ENCODE assay signal across 20 cellular contexts in the genomic region with DNA sequence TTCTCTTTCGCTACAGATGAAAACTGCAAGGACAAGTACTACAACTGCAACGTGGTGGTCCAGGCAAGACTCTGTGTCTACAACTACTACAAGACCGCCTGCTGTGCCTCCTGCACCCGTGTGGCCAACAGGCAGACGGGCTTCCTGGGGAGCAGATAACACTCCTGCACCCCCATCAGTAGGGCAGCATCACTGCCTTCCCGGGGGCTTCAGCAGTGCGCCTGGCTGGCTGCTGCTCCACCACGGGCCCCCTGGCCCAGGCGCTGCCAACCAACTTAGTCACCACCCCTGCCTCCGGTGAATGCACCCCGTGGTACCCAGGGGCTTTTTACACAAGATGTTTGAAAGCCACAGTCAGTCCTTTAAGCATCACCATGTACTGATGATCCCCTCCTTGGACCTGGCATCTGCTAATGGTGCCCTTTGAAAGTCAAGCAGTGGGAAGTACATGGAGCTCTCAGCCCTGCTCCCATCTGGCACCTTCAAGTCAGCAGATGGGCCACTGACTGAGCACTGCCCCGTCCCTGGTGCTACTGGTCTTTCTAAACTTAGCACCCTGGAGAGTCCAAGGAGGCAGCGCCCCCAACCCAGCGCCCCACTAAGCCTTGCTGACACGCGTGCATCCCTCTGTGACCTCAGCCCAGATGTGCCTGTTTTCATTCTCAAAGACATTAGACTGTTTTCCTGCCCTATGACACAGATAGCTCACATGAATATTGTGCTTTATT. TPM values are rescaled to one million over a fixed set of nuclear protein-coding genes. Genes with fewer than 3 reads are reported as not detected.
DNase-seq lines count a peak whose midpoint lies in the region; ATAC-seq and TF ChIP-seq lines count a peak whose summit lies in the region.
"Had no signal": no experiment of that assay in that cellular context is flagged by ENCODE, and none has a peak within 500 bp of the region (broad histone marks: within the 10 kb centered on the region; RNA-seq: fewer than 3 reads in every experiment).

No MANE protein-coding gene starts in this region.

- H4K91ac ChIP-seq in mesenchymal stem cell (ENCODE audit: low read length), result peak overlapping the region; percentile 28

- H3K9me3 ChIP-seq in mesenchymal stem cell (ENCODE audit: control insufficient read depth, low read length) (no peaks in the 10 kb centered on the region), upper lobe of right lung (no peaks in the 10 kb centered on the region)
- H3K9me3 ChIP-seq in naive thymus-derived CD4-positive, alpha-beta T cell (ENCODE audit: control insufficient read depth in 2 of 3, low read length in 3 of 3), result no peaks in the 10 kb centered on the region
- H3K9me3 ChIP-seq: BLaER1 treated with 17β-estradiol and CSF1 and Interleukin-3, amounts not matched to agents 10 nM and 100 nM had no signal

- no peak overlapping the region for H2BK12ac ChIP-seq in mesenchymal stem cell (ENCODE audit: low read length in 2 of 2)

- H3K27ac Mint-ChIP-seq in natural killer cell treated with Interleukin-12 subunit alpha and Interleukin-12 subunit beta and Interleukin-15 and Interleukin-18, amount 100 ng/mL, for 72 hours, result no peak overlapping the region
- H3K27ac Mint-ChIP-seq in natural killer cell, result no peak overlapping the region
- no peak overlapping the region for H3K27ac Mint-ChIP-seq in naive thymus-derived CD4-positive, alpha-beta T cell
- H3K27ac Mint-ChIP-seq: CD8-positive, alpha-beta T cell had no signal

- peak overlapping the region; percentile 12 for H4K8ac ChIP-seq in mesenchymal stem cell (ENCODE audit: low read length)

- peak overlapping the region; percentile 36 for H2AK5ac ChIP-seq in mesenchymal stem cell (ENCODE audit: low read length, severe bottlenecking)

- no peaks in the 10 kb centered on the region for H3K27me3 ChIP-seq in mesenchymal stem cell (ENCODE audit: control insufficient read depth in 1 of 2, insufficient read depth in 1 of 2, low read length in 2 of 2)
- H3K27me3 ChIP-seq in upper lobe of right lung, result no peaks in the 10 kb centered on the region
- H3K27me3 ChIP-seq in naive thymus-derived CD4-positive, alpha-beta T cell (ENCODE audit: control insufficient read depth in 2 of 2, insufficient read depth in 2 of 2, low read length in 2 of 2), result no peaks in the 10 kb centered on the region
- H3K27me3 ChIP-seq: BLaER1 treated with 17β-estradiol and CSF1 and Interleukin-3, amounts not matched to agents 10 nM and 100 nM had no signal

- peaks cover 19% of the 10 kb centered on the region for H3K4me1 ChIP-seq in mesenchymal stem cell (ENCODE audit: control insufficient read depth, insufficient read depth, low read depth, low read length)
- peaks cover 7% of the 10 kb centered on the region for H3K4me1 ChIP-seq in upper lobe of right lung
- H3K4me1 ChIP-seq in naive thymus-derived CD4-positive, alpha-beta T cell (ENCODE audit: control insufficient read depth in 2 of 2, insufficient read depth in 2 of 2, low read length in 2 of 2), result no peaks in the 10 kb centered on the region

- TF ChIP-seq CTCF in natural killer cell (IDR thresholded peaks at IDR 0.05) (no peak), upper lobe of right lung (IDR thresholded peaks at IDR 0.05) (no peak)

- no peak overlapping the region for H3K4me3 Mint-ChIP-seq in natural killer cell treated with Interleukin-12 subunit alpha and Interleukin-12 subunit beta and Interleukin-15 and Interleukin-18, amount 100 ng/mL, for 72 hours
- no peak overlapping the region for H3K4me3 Mint-ChIP-seq in natural killer cell
- no peak overlapping the region for H3K4me3 Mint-ChIP-seq in naive thymus-derived CD4-positive, alpha-beta T cell
- H3K4me3 Mint-ChIP-seq: CD8-positive, alpha-beta T cell had no signal

- H3K79me1 ChIP-seq in mesenchymal stem cell (replicated peaks; ENCODE audit: low read length, poor library complexity, severe bottlenecking), result peaks cover 3% of the 10 kb centered on the region

- H2BK15ac ChIP-seq in mesenchymal stem cell (ENCODE audit: low read depth, poor library complexity, severe bottlenecking), result no peak overlapping the region

- H2BK5ac ChIP-seq in mesenchymal stem cell (ENCODE audit: low read depth, low read length, poor library complexity, severe bottlenecking), result no peak overlapping the region

- no peak overlapping the region for H2BK120ac ChIP-seq in mesenchymal stem cell (ENCODE audit: low read depth, low read length)

- CTCF ChIA-PET in naive thymus-derived CD4-positive, alpha-beta T cell (lab: Charles Lee), result interaction anchor here (2.9 kb wide), 1 partner anchor 379 kb away, joined by 9 read pairs; no protein-coding TSS in a partner anchor

- no peak overlapping the region for H3K4me2 ChIP-seq in mesenchymal stem cell (ENCODE audit: low read length, poor library complexity, severe bottlenecking)
- H3K4me2 ChIP-seq: BLaER1 treated with 17β-estradiol and CSF1 and Interleukin-3, amounts not matched to agents 10 nM and 100 nM had no signal

- no peaks in the 10 kb centered on the region for H3K9me3 Mint-ChIP-seq in natural killer cell treated with Interleukin-12 subunit alpha and Interleukin-12 subunit beta and Interleukin-15 and Interleukin-18, amount 100 ng/mL, for 72 hours
- H3K9me3 Mint-ChIP-seq in natural killer cell, result no peaks in the 10 kb centered on the region
- H3K9me3 Mint-ChIP-seq in naive thymus-derived CD4-positive, alpha-beta T cell, result no peaks in the 10 kb centered on the region
- H3K9me3 Mint-ChIP-seq: CD8-positive, alpha-beta T cell had no signal

- DNase-seq in natural killer cell treated with Interleukin-12 subunit alpha and Interleukin-12 subunit beta and Interleukin-15 and Interleukin-18, amount 100 ng/mL, for 72 hours (ENCODE audit: low spot score), result no peak
- no peak for DNase-seq in natural killer cell
- DNase-seq in NCI-H524 treated with DMSO at 0.1 percent for 48 hours (lab: John Stamatoyannopoulos, UW), result peak; percentile 91
- no peak for DNase-seq in mesenchymal stem cell
- no peak for DNase-seq in upper lobe of right lung
- no peak for DNase-seq in naive thymus-derived CD4-positive, alpha-beta T cell
- DNase-seq: Calu3; CD8-positive, alpha-beta T cell; DMS79; H7; NCI-H1417 treated with DMSO at 0.1 percent for 48 hours; NCI-H2029 treated with DMSO at 0.1 percent for 48 hours; NCI-H446 treated with DMSO at 0.1 percent for 48 hours; NCI-H748 treated with DMSO at 0.1 percent for 48 hours; PC-3; RPMI8226; SIG-M5 had no signal

- no peak overlapping the region for H3K4me3 ChIP-seq in mesenchymal stem cell (ENCODE audit: insufficient read depth in 1 of 2, low read depth in 1 of 2, low read length in 2 of 2)
- H3K4me3 ChIP-seq in upper lobe of right lung, result no peak overlapping the region
- no peak overlapping the region for H3K4me3 ChIP-seq in naive thymus-derived CD4-positive, alpha-beta T cell (ENCODE audit: low read length)
- H3K4me3 ChIP-seq: BLaER1 treated with 17β-estradiol and CSF1 and Interleukin-3, amounts not matched to agents 10 nM and 100 nM had no signal

- peaks cover 3 to 13% of the 10 kb centered on the region in 2 experiments for H3K36me3 ChIP-seq in mesenchymal stem cell (ENCODE audit: control insufficient read depth in 1 of 2, insufficient read depth in 2 of 2, low read depth in 1 of 2, low read length in 2 of 2)
- H3K36me3 ChIP-seq in upper lobe of right lung, result no peaks in the 10 kb centered on the region
- no peaks in the 10 kb centered on the region for H3K36me3 ChIP-seq in naive thymus-derived CD4-positive, alpha-beta T cell (ENCODE audit: control insufficient read depth in 2 of 3, insufficient read depth in 3 of 3, low read length in 3 of 3)
- H3K36me3 ChIP-seq: BLaER1 treated with 17β-estradiol and CSF1 and Interleukin-3, amounts not matched to agents 10 nM and 100 nM had no signal

- H3K14ac ChIP-seq in mesenchymal stem cell (ENCODE audit: low read length in 2 of 2), result no peak overlapping the region

- peaks cover 3 to 14% of the 10 kb centered on the region in 2 donors for H3K4me1 Mint-ChIP-seq in natural killer cell treated with Interleukin-12 subunit alpha and Interleukin-12 subunit beta and Interleukin-15 and Interleukin-18, amount 100 ng/mL, for 72 hours (ENCODE audit: low read depth in 2 of 2)
- H3K4me1 Mint-ChIP-seq in natural killer cell, result peaks cover 0 to 7% of the 10 kb centered on the region in 2 donors
- peaks cover 0 to 17% (median 0%) of the 10 kb centered on the region in 7 donors for H3K4me1 Mint-ChIP-seq in naive thymus-derived CD4-positive, alpha-beta T cell

- H3K27ac ChIP-seq in mesenchymal stem cell (ENCODE audit: low read length, poor library complexity, severe bottlenecking), result no peak overlapping the region
- H3K27ac ChIP-seq in upper lobe of right lung, result no peak overlapping the region
- H3K27ac ChIP-seq in naive thymus-derived CD4-positive, alpha-beta T cell (ENCODE audit: low read depth, low read length), result no peak overlapping the region
- H3K27ac ChIP-seq: BLaER1 treated with 17β-estradiol and CSF1 and Interleukin-3, amounts not matched to agents 10 nM and 100 nM had no signal

- no peak overlapping the region for H3K9ac ChIP-seq in mesenchymal stem cell (ENCODE audit: low read length)
- H3K9ac ChIP-seq: BLaER1 treated with 17β-estradiol and CSF1 and Interleukin-3, amounts not matched to agents 10 nM and 100 nM had no signal

- no peaks in the 10 kb centered on the region for H3K36me3 Mint-ChIP-seq in natural killer cell treated with Interleukin-12 subunit alpha and Interleukin-12 subunit beta and Interleukin-15 and Interleukin-18, amount 100 ng/mL, for 72 hours
- H3K36me3 Mint-ChIP-seq in natural killer cell, result no peaks in the 10 kb centered on the region
- H3K36me3 Mint-ChIP-seq in naive thymus-derived CD4-positive, alpha-beta T cell, result no peaks in the 10 kb centered on the region
- H3K36me3 Mint-ChIP-seq: CD8-positive, alpha-beta T cell had no signal

- WGBS in mesenchymal stem cell, result 87% methylated on average over 16 of the region's 16 CpGs

- H3K18ac ChIP-seq in mesenchymal stem cell (ENCODE audit: low read depth in 1 of 2, low read length in 2 of 2), result peak overlapping the region in 1 of 2 experiments; percentile 41

- peak; percentile 4 to 25 for ATAC-seq in natural killer cell treated with Interleukin-12 subunit alpha and Interleukin-12 subunit beta and Interleukin-15 and Interleukin-18, amount 100 ng/mL, for 72 hours
- ATAC-seq in natural killer cell, result no peak
- ATAC-seq in upper lobe of right lung, result peak; percentile 23
- ATAC-seq in naive thymus-derived CD4-positive, alpha-beta T cell, result no peak
- ATAC-seq in GM21367 (IDR thresholded peaks at IDR 0.05; ENCODE audit: unreplicated experiment), result no peak
- ATAC-seq in GM18867 (IDR thresholded peaks at IDR 0.05; ENCODE audit: unreplicated experiment), result no peak
- ATAC-seq: CD8-positive, alpha-beta T cell; PC-3 had no signal

- H3K27me3 Mint-ChIP-seq in natural killer cell treated with Interleukin-12 subunit alpha and Interleukin-12 subunit beta and Interleukin-15 and Interleukin-18, amount 100 ng/mL, for 72 hours, result peaks cover 10 to 18% of the 10 kb centered on the region in 2 donors
- peaks cover 3 to 17% of the 10 kb centered on the region in 2 donors for H3K27me3 Mint-ChIP-seq in natural killer cell (ENCODE audit: low read depth in 2 of 2)
- peaks cover 0 to 14% (median 4%) of the 10 kb centered on the region in 5 donors for H3K27me3 Mint-ChIP-seq in naive thymus-derived CD4-positive, alpha-beta T cell

- no peak overlapping the region for H2AFZ ChIP-seq in mesenchymal stem cell (ENCODE audit: low read depth, low read length)

- H3K4ac ChIP-seq in mesenchymal stem cell (ENCODE audit: low read depth in 1 of 2, low read length in 2 of 2), result no peak overlapping the region

- POLR2A ChIA-PET in naive thymus-derived CD4-positive, alpha-beta T cell (lab: Charles Lee), result no interaction called here

- no peak overlapping the region for H3K23ac ChIP-seq in mesenchymal stem cell (ENCODE audit: low read length in 2 of 2)

- intact Hi-C loops in natural killer cell (cut with micrococcal nuclease) (no loop called here), upper lobe of right lung (cut with DNase I) (no loop called here)
- intact Hi-C loops in naive thymus-derived CD4-positive, alpha-beta T cell (cut with micrococcal nuclease), result no loop called here

RNA-seq across cellular contexts. Expression of a gene that starts 33.0 kb away (rescaled TPM):
- not detected for total RNA-seq in natural killer cell treated with Interleukin-12 subunit alpha and Interleukin-12 subunit beta and Interleukin-15 and Interleukin-18, amount 100 ng/mL, for 72 hours
- total RNA-seq in natural killer cell, result not detected
- polyA plus RNA-seq in mesenchymal stem cell (2013, experiment 1 of 2), result 0.11 TPM
- 0.05 TPM for polyA plus RNA-seq in mesenchymal stem cell (2013, experiment 2 of 2)
- 0.26 TPM for total RNA-seq in upper lobe of right lung
- total RNA-seq in naive thymus-derived CD4-positive, alpha-beta T cell, result not detected
- not detected for polyA plus RNA-seq in naive thymus-derived CD4-positive, alpha-beta T cell
- total RNA-seq: CD8-positive, alpha-beta T cell had no signal

Comparison
In these comparisons a context has a peak if more than half of its experiments do, and no peak if none do; other contexts are left out.
1. ATAC-seq: peak in natural killer cell treated with Interleukin-12 subunit alpha and Interleukin-12 subunit beta and Interleukin-15 and Interleukin-18, amount 100 ng/mL, for 72 hours (2 of 2) and upper lobe of right lung (single experiment); none in natural killer cell (0 of 3), naive thymus-derived CD4-positive, alpha-beta T cell (single experiment), GM21367 (single experiment) and GM18867 (single experiment).